13 cellular contexts compared by ENCODE assay signal in the genomic region with DNA sequence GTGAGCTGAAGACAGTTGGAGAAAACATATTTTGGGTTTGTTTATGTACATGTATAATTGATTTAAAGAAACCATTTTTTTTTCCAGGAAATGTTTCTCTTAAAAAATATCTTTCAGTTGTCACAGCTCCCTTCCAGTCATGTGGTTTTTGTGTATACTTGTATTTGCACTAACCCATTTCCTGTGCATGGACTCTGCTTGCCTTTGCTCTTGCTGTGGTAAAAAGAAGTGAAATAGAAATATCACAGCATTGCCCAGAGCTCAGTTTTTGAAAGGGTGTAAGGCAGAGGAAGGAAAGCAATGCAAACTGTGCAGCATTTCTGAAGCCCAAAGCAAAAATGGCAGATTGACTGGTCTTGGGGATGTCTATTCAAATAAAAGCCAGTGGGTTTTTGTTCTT. TPM values are rescaled to one million over a fixed set of nuclear protein-coding genes. Genes with fewer than 3 reads are reported as not detected.
DNase-seq lines count a peak whose midpoint lies in the region; ATAC-seq and TF ChIP-seq lines count a peak whose summit lies in the region.
"Had no signal": no experiment of that assay in that cellular context is flagged by ENCODE, and none has a peak within 500 bp of the region (broad histone marks: within the 10 kb centered on the region; RNA-seq: fewer than 3 reads in every experiment).

No MANE protein-coding gene starts in this region.

- TF ChIP-seq CTCF in left lung (IDR thresholded peaks at IDR 0.05): no peak

- no peaks in the 10 kb centered on the region for H3K4me1 ChIP-seq in left lung
- H3K4me1 ChIP-seq: upper lobe of left lung had no signal

- intact Hi-C loops in left lung (cut with DNase I): no loop called here

- H3K27me3 ChIP-seq in left lung: no peaks in the 10 kb centered on the region
- H3K27me3 ChIP-seq: upper lobe of left lung had no signal

- no peaks in the 10 kb centered on the region for H3K9me3 ChIP-seq in left lung
- H3K9me3 ChIP-seq: upper lobe of left lung had no signal

- H3K4me3 ChIP-seq in left lung: no peak overlapping the region
- H3K4me3 ChIP-seq: skin epidermis, upper lobe of left lung had no signal

- ATAC-seq in GM21723 (IDR thresholded peaks at IDR 0.05; ENCODE audit: unreplicated experiment): peak; percentile 89
- peak; percentile 43 for ATAC-seq in left lung

- DNase-seq in DMS53 (lab: John Stamatoyannopoulos, UW) (peak; percentile 51), DMS53 treated with DMSO at 0.1 percent for 48 hours (lab: John Stamatoyannopoulos, UW; ENCODE audit: unreplicated experiment) (no peak), KG1 (lab: John Stamatoyannopoulos, UW) (peak; percentile 41), left lung (no peak), dedifferentiated amniotic fluid mesenchymal stem cell (ENCODE audit: extremely low spot score) (no peak), NCI-H82 treated with DMSO at 0.1 percent for 48 hours (lab: John Stamatoyannopoulos, UW; ENCODE audit: unreplicated experiment) (no peak)
- no peak for DNase-seq in stimulated activated CD4-positive, alpha-beta T cell treated with anti-CD3 and anti-CD28 coated beads, Interleukin-15, amount 100 ng/mL, for 24 hours
- DNase-seq: 8988T, activated B cell treated with CpG ODN at 0.5 μM for 24 hours, NCI-H1694 treated with DMSO at 0.1 percent for 48 hours, upper lobe of left lung had no signal

- no peaks in the 10 kb centered on the region for H3K36me3 ChIP-seq in left lung
- H3K36me3 ChIP-seq: upper lobe of left lung had no signal

- no peak overlapping the region for H3K27ac ChIP-seq in left lung
- H3K27ac ChIP-seq: upper lobe of left lung had no signal

RNA-seq across cellular contexts. Expression of a gene that starts 10.4 kb away (rescaled TPM):
- total RNA-seq in left lung: 10 to 100 TPM; 17.8 to 47.4 TPM

Comparison
In these comparisons a context has a peak if more than half of its experiments do, and no peak if none do; other contexts are left out.
1. DNase-seq: peak in DMS53 (single experiment) and KG1 (single experiment); none in DMS53 treated with DMSO at 0.1 percent for 48 hours (single experiment), left lung (0 of 2), dedifferentiated amniotic fluid mesenchymal stem cell (single experiment), stimulated activated CD4-positive, alpha-beta T cell treated with anti-CD3 and anti-CD28 coated beads, Interleukin-15, amount 100 ng/mL, for 24 hours (single experiment) and NCI-H82 treated with DMSO at 0.1 percent for 48 hours (single experiment).